Comparison of ENCODE assay signal across 1 cellular context in the genomic region with DNA sequence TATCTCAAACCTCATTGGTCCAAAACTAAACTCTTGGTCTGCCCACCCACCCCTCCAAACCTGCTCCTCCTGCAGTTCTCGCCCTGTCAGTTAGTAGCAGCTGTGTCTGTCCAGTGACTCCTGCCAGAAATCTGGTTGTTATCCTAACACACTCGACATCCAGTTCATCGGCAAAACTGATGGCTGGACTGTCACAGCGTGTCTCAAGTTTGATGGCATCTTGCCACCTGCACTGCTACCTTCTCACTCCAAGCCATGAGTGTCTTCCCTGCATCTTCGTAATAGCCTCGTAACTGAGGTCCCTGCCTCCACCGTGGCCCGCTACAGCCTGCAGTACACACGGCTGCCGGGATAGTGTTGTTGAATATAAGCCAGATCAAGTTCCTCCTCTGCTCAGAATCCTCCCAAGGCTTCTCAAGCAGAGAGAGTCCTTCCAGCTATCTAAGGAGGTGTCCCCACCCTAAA.
TF ChIP-seq lines count a peak whose summit lies in the region.

No MANE protein-coding gene starts in this region.

TF ChIP-seq in IMR-90, 13 proteins besides CTCF, POLR2A, EP300 and RAD21 (continued from another document):
- no peak for TF ChIP-seq ELK1 (IDR thresholded peaks at IDR 0.05; ENCODE audit: borderline replicate concordance, low read depth, low read length)
- TF ChIP-seq MAFK (IDR thresholded peaks at IDR 0.05; ENCODE audit: low read depth, low read length): no peak
- no peak for TF ChIP-seq FOS (IDR thresholded peaks at IDR 0.05; ENCODE audit: low read depth, low read length)
- TF ChIP-seq MAZ (IDR thresholded peaks at IDR 0.05; ENCODE audit: borderline replicate concordance, low read depth, low read length): no peak
